Comparison of ENCODE assay signal across 14 cellular contexts in genomic region chr20:14333734-14334133, GRCh38. TPM values are rescaled to one million over a fixed set of nuclear protein-coding genes. Genes with fewer than 3 reads are reported as not detected.
A peak's percentile ranks its signal among the peaks of the same experiment; 100 is the strongest.
DNase-seq lines count a peak whose midpoint lies in the region; TF ChIP-seq lines count a peak whose summit lies in the region.
"Had no signal": no experiment of that assay in that cellular context is flagged by ENCODE, and none has a peak within 500 bp of the region (broad histone marks: within the 10 kb centered on the region; RNA-seq: fewer than 3 reads in every experiment).

No MANE protein-coding gene starts in this region.

- H3K4me1 ChIP-seq in muscle layer of duodenum (ENCODE audit: control insufficient read depth in 1 of 2, insufficient read depth in 2 of 2, low read length in 2 of 2), result peaks cover 0 to 4% of the 10 kb centered on the region in 2 donors
- peaks cover 6% of the 10 kb centered on the region for H3K4me1 ChIP-seq in suprapubic skin
- H3K4me1 ChIP-seq: spleen had no signal

- no peaks in the 10 kb centered on the region for H3K9me3 ChIP-seq in muscle layer of duodenum (ENCODE audit: control insufficient read depth in 1 of 2, low read length in 2 of 2)
- H3K9me3 ChIP-seq in suprapubic skin, result no peaks in the 10 kb centered on the region
- H3K9me3 ChIP-seq: spleen had no signal

- no peak for TF ChIP-seq POLR2A in suprapubic skin (IDR thresholded peaks at IDR 0.05)

- TF ChIP-seq EP300 in suprapubic skin (IDR thresholded peaks at IDR 0.05), result no peak

- DNase-seq in NCI-H526 (lab: John Stamatoyannopoulos, UW) (peak; percentile 18 to 37), epithelial cell of proximal tubule (ENCODE audit: low read depth) (no peak), suprapubic skin (ENCODE audit: low spot score in 2 of 2) (no peak), DMS153 (lab: John Stamatoyannopoulos, UW) (no peak), RWPE1 (ENCODE audit: low spot score) (no peak)
- no peak for DNase-seq in activated naive CD4-positive, alpha-beta T cell treated with Interleukin-2 at 50 U/mL for 16 hours
- DNase-seq: activated CD8-positive, alpha-beta T cell treated with anti-CD3 and anti-CD28 coated beads for 36 hours; CD8-positive, alpha-beta memory T cell; NCI-H187 treated with DMSO at 0.1 percent for 48 hours; spleen; T-helper 17 cell had no signal

- WGBS in suprapubic skin, result 57% methylated on average over 3 of the region's 3 CpGs

- H3K4me3 ChIP-seq in epithelial cell of proximal tubule (ENCODE audit: low read depth, low read length) (peak overlapping the region; percentile 86), muscle layer of duodenum (ENCODE audit: low read depth in 1 of 2, low read length in 2 of 2) (peak overlapping the region; percentile 26 to 49), suprapubic skin (peak overlapping the region; percentile 11)
- H3K4me3 ChIP-seq: coronary artery, spleen had no signal

- H3K27ac ChIP-seq in muscle layer of duodenum (ENCODE audit: low read length) (no peak overlapping the region), suprapubic skin (no peak overlapping the region), RWPE1 (no peak overlapping the region)
- H3K27ac ChIP-seq: coronary artery, spleen had no signal

- no peaks in the 10 kb centered on the region for H3K27me3 ChIP-seq in muscle layer of duodenum (ENCODE audit: low read depth, low read length)
- H3K27me3 ChIP-seq in suprapubic skin, result no peaks in the 10 kb centered on the region
- H3K27me3 ChIP-seq: spleen had no signal

- no peaks in the 10 kb centered on the region for H3K36me3 ChIP-seq in muscle layer of duodenum (ENCODE audit: control insufficient read depth in 1 of 2, insufficient read depth in 2 of 2, low read length in 2 of 2)
- H3K36me3 ChIP-seq in suprapubic skin, result no peaks in the 10 kb centered on the region
- H3K36me3 ChIP-seq: spleen had no signal

- TF ChIP-seq CTCF in epithelial cell of proximal tubule (conservative IDR thresholded peaks at IDR 0.05; ENCODE audit: low read depth, low read length) (no peak), suprapubic skin (IDR thresholded peaks at IDR 0.05) (no peak), RWPE1 (conservative IDR thresholded peaks at IDR 0.05; ENCODE audit: low read depth) (no peak)

- POLR2A ChIA-PET in RWPE1 (lab: Yijun Ruan, JAX; ENCODE audit: low non-redundant PET), result no interaction called here

- CTCF ChIA-PET in RWPE1 (lab: Yijun Ruan, JAX), result interaction anchor here (0.5 to 0.7 kb wide), 7 partner anchors 28 to 1457 kb away, joined by 3 to 4 read pairs (median 3); no protein-coding TSS in a partner anchor

RNA-seq across cellular contexts. Expression of gene FLRT3, which starts 3.7 kb away (rescaled TPM):
- 2.8 and 3.3 TPM in 2 replicates for total RNA-seq in epithelial cell of proximal tubule
- 10 to 100 TPM; 10.1 to 36.6 (median 21.9) TPM for total RNA-seq in suprapubic skin
- total RNA-seq: activated CD8-positive, alpha-beta T cell treated with anti-CD3 and anti-CD28 coated beads for 36 hours; CD8-positive, alpha-beta memory T cell; OCI-LY7; T-helper 17 cell had no signal

Comparison
In these comparisons a context has a peak if more than half of its experiments do, and no peak if none do; other contexts are left out.
1. DNase-seq: peak in NCI-H526 (2 of 2); none in epithelial cell of proximal tubule (single experiment), suprapubic skin (0 of 2), activated naive CD4-positive, alpha-beta T cell treated with Interleukin-2 at 50 U/mL for 16 hours (single experiment), DMS153 (single experiment) and RWPE1 (single experiment).
2. H3K4me3 ChIP-seq: peak in every context shown above with its lines; median percentile 86 in epithelial cell of proximal tubule; 38 in muscle layer of duodenum; 11 in suprapubic skin.